ENCODE assay signal across 23 cellular contexts in genomic region chr3:32217339-32217738, GRCh38. TPM values are rescaled to one million over a fixed set of nuclear protein-coding genes. Genes with fewer than 3 reads are reported as not detected.
"Had no signal": no experiment of that assay in that cellular context is flagged by ENCODE, and none has a peak within 500 bp of the region (broad histone marks: within the 10 kb centered on the region; RNA-seq: fewer than 3 reads in every experiment).

No MANE protein-coding gene starts in this region.

- H3K36me3 ChIP-seq: MG63, SJSA1 had no signal

- DNase-seq: IMR-90, Karpas-422, KG1, MG63, NCI-H1092, NCI-H1105 treated with DMSO at 0.1 percent for 48 hours, NCI-H1417 treated with DMSO at 0.1 percent for 48 hours, NCI-H146, NCI-H1694 treated with DMSO at 0.1 percent for 48 hours, NCI-H1930, NCI-H2107, NCI-H2227 treated with DMSO at 0.1 percent for 48 hours, NCI-H524, NCI-H526 treated with DMSO at 0.1 percent for 48 hours, NCI-H774, Right ventricle myocardium superior, RPMI8226, SIG-M5, SW 1271 had no signal

- H3K27ac ChIP-seq: HL-60, SJSA1, SK-N-MC had no signal

- H3K9me3 ChIP-seq: MG63 had no signal

- H3K4me1 ChIP-seq: SJSA1 had no signal

- H3K27me3 ChIP-seq: MG63, SJSA1 had no signal

- FAIRE-seq: RCC 7860 had no signal

- H3K4me3 ChIP-seq: MG63, SJSA1, SK-N-MC had no signal

RNA-seq across cellular contexts. Expression of gene CMTM8, which starts 21.1 kb away (rescaled TPM):
- total RNA-seq: IMR-90, SJSA1 had no signal
